29 cellular contexts compared by ENCODE assay signal in genomic region chr12:57780284-57780897, GRCh38. TPM values are rescaled to one million over a fixed set of nuclear protein-coding genes. Genes with fewer than 3 reads are reported as not detected.
DNase-seq lines count a peak whose midpoint lies in the region; ATAC-seq and TF ChIP-seq lines count a peak whose summit lies in the region.
"Had no signal": no experiment of that assay in that cellular context is flagged by ENCODE, and none has a peak within 500 bp of the region (broad histone marks: within the 10 kb centered on the region; RNA-seq: fewer than 3 reads in every experiment).

No MANE protein-coding gene starts in this region.

- peak overlapping the region; percentile 28 for H3K27ac Mint-ChIP-seq in activated T-cell treated with anti-CD3 and anti-CD28 coated beads, Interleukin-2, amount 50 U/mL, for 24 hours
- H3K27ac Mint-ChIP-seq in CD8-positive, alpha-beta memory T cell: peak overlapping the region; percentile 67 to 100 (median 99)
- peak overlapping the region; percentile 98 for H3K27ac Mint-ChIP-seq in activated T-helper 17 cell treated with anti-CD3 and anti-CD28 coated beads, Interleukin-2, amount 50 U/mL, for 72 hours
- H3K27ac Mint-ChIP-seq: activated naive CD4-positive, alpha-beta T cell treated with anti-CD3 and anti-CD28 coated beads for 36 hours; nephron; stimulated activated naive CD8-positive, alpha-beta T cell treated with anti-CD3 and anti-CD28 coated beads, Interleukin-15, amount 100 ng/mL, for 72 hours had no signal

- no peaks in the 10 kb centered on the region for H3K9me3 Mint-ChIP-seq in activated T-cell treated with anti-CD3 and anti-CD28 coated beads, Interleukin-2, amount 50 U/mL, for 24 hours
- H3K9me3 Mint-ChIP-seq in CD8-positive, alpha-beta memory T cell: no peaks in the 10 kb centered on the region
- H3K9me3 Mint-ChIP-seq in activated T-helper 17 cell treated with anti-CD3 and anti-CD28 coated beads, Interleukin-2, amount 50 U/mL, for 72 hours: no peaks in the 10 kb centered on the region
- H3K9me3 Mint-ChIP-seq: activated naive CD4-positive, alpha-beta T cell treated with anti-CD3 and anti-CD28 coated beads for 36 hours; nephron; stimulated activated naive CD8-positive, alpha-beta T cell treated with anti-CD3 and anti-CD28 coated beads, Interleukin-15, amount 100 ng/mL, for 72 hours had no signal

- no peak for ATAC-seq in activated T-helper 17 cell treated with anti-CD3 and anti-CD28 coated beads, Interleukin-2, amount 50 U/mL, for 72 hours (replicated peaks)
- ATAC-seq: mucosa of descending colon; stimulated activated naive CD8-positive, alpha-beta T cell treated with anti-CD3 and anti-CD28 coated beads, Interleukin-15, amount 100 ng/mL, for 72 hours had no signal

- TF ChIP-seq EP300 in sigmoid colon (IDR thresholded peaks at IDR 0.05): no peak

- peaks cover 1% of the 10 kb centered on the region for H3K36me3 ChIP-seq in CD8-positive, alpha-beta memory T cell (ENCODE audit: insufficient read depth, low read length)
- peaks cover under 1% of the 10 kb centered on the region for H3K36me3 ChIP-seq in neutrophil
- H3K36me3 ChIP-seq in osteoblast (ENCODE audit: insufficient read depth, low read length): peaks cover 18% of the 10 kb centered on the region
- H3K36me3 ChIP-seq in sigmoid colon: peaks cover 0 to 16% (median 0%) of the 10 kb centered on the region in 4 donors
- H3K36me3 ChIP-seq: colonic mucosa, uterus had no signal

- intact Hi-C loops in sigmoid colon (cut with DNase I): loop anchor here (10.0 kb wide), 1 partner anchor 54 kb away; no protein-coding TSS in a partner anchor

- WGBS in sigmoid colon, 2 donors: 89 to 91% methylated on average over 4 of the region's 4 CpGs

- TF ChIP-seq CTCF in neutrophil (IDR thresholded peaks at IDR 0.05): no peak
- TF ChIP-seq CTCF in osteoblast (IDR thresholded peaks at IDR 0.05; ENCODE audit: extremely low read depth, low read depth, low read length): no peak
- no peak for TF ChIP-seq CTCF in sigmoid colon (IDR thresholded peaks at IDR 0.05)

- no peak overlapping the region for H3K4me2 ChIP-seq in osteoblast (ENCODE audit: insufficient read depth, low read length)
- H3K4me2 ChIP-seq: smooth muscle cell had no signal

- peaks cover 29% of the 10 kb centered on the region for H3K36me3 Mint-ChIP-seq in activated T-cell treated with anti-CD3 and anti-CD28 coated beads, Interleukin-2, amount 50 U/mL, for 24 hours (ENCODE audit: low read depth)
- peaks cover 7 to 14% (median 8%) of the 10 kb centered on the region in 3 donors for H3K36me3 Mint-ChIP-seq in CD8-positive, alpha-beta memory T cell
- peaks cover 32% of the 10 kb centered on the region for H3K36me3 Mint-ChIP-seq in activated T-helper 17 cell treated with anti-CD3 and anti-CD28 coated beads, Interleukin-2, amount 50 U/mL, for 72 hours (ENCODE audit: low read depth)

- H4K20me1 ChIP-seq in osteoblast (ENCODE audit: insufficient read depth, low read length): no peaks in the 10 kb centered on the region

- H3K79me2 ChIP-seq in osteoblast (ENCODE audit: insufficient read depth, low read length): peaks cover 21% of the 10 kb centered on the region

- no peaks in the 10 kb centered on the region for H3K27me3 Mint-ChIP-seq in activated T-cell treated with anti-CD3 and anti-CD28 coated beads, Interleukin-2, amount 50 U/mL, for 24 hours
- peaks cover 0 to 3% of the 10 kb centered on the region in 2 donors for H3K27me3 Mint-ChIP-seq in CD8-positive, alpha-beta memory T cell
- no peaks in the 10 kb centered on the region for H3K27me3 Mint-ChIP-seq in activated T-helper 17 cell treated with anti-CD3 and anti-CD28 coated beads, Interleukin-2, amount 50 U/mL, for 72 hours
- H3K27me3 Mint-ChIP-seq: stimulated activated naive CD8-positive, alpha-beta T cell treated with anti-CD3 and anti-CD28 coated beads, Interleukin-15, amount 100 ng/mL, for 72 hours had no signal

- no peak overlapping the region for H3K4me3 ChIP-seq in CD8-positive, alpha-beta memory T cell (ENCODE audit: low read length)
- H3K4me3 ChIP-seq in neutrophil (ENCODE audit: low read depth in 1 of 2, low read length in 1 of 2) (no peak overlapping the region), osteoblast (ENCODE audit: insufficient read depth, low read length) (no peak overlapping the region), sigmoid colon (no peak overlapping the region)
- H3K4me3 ChIP-seq: ascending aorta, colonic mucosa, mucosa of descending colon, smooth muscle cell, thoracic aorta, uterus had no signal

- no peak overlapping the region for H3K27ac ChIP-seq in CD8-positive, alpha-beta memory T cell (ENCODE audit: low read depth, low read length)
- peak overlapping the region; percentile 41 for H3K27ac ChIP-seq in neutrophil
- H3K27ac ChIP-seq in osteoblast (ENCODE audit: low read depth, low read length): no peak overlapping the region
- no peak overlapping the region for H3K27ac ChIP-seq in sigmoid colon
- H3K27ac ChIP-seq: ascending aorta, colonic mucosa, parathyroid adenoma, thoracic aorta, uterus had no signal

- POLR2A ChIA-PET in CD8-positive, alpha-beta memory T cell (lab: Charles Lee): interaction anchor here (1.9 kb wide), 1 partner anchor 8 kb away, joined by 6 read pairs; the partner anchor contains the start of genes EEF1AKMT3 and METTL1

- no peak overlapping the region for H2AFZ ChIP-seq in osteoblast (ENCODE audit: low read length)
- H2AFZ ChIP-seq: parathyroid adenoma had no signal

- H3K9me3 ChIP-seq in CD8-positive, alpha-beta memory T cell (ENCODE audit: low read length): no peaks in the 10 kb centered on the region
- H3K9me3 ChIP-seq in neutrophil: no peaks in the 10 kb centered on the region
- H3K9me3 ChIP-seq in osteoblast (ENCODE audit: low read depth, low read length): no peaks in the 10 kb centered on the region
- no peaks in the 10 kb centered on the region for H3K9me3 ChIP-seq in sigmoid colon
- H3K9me3 ChIP-seq: ascending aorta, colonic mucosa, mucosa of descending colon, thoracic aorta, uterus had no signal

- peaks cover 30% of the 10 kb centered on the region for H3K4me1 Mint-ChIP-seq in activated T-cell treated with anti-CD3 and anti-CD28 coated beads, Interleukin-2, amount 50 U/mL, for 24 hours (ENCODE audit: low read depth)
- peaks cover 44 to 51% (median 47%) of the 10 kb centered on the region in 3 donors for H3K4me1 Mint-ChIP-seq in CD8-positive, alpha-beta memory T cell
- peaks cover 37% of the 10 kb centered on the region for H3K4me1 Mint-ChIP-seq in activated T-helper 17 cell treated with anti-CD3 and anti-CD28 coated beads, Interleukin-2, amount 50 U/mL, for 72 hours

- CTCF ChIA-PET in CD8-positive, alpha-beta memory T cell (lab: Charles Lee): interaction anchor here (1.1 to 3.6 kb wide), 9 partner anchors 8 to 125 kb away, joined by 3 to 19 read pairs (median 9); partner anchors contain the start of genes EEF1AKMT3 and METTL1

- no peaks in the 10 kb centered on the region for H3K27me3 ChIP-seq in CD8-positive, alpha-beta memory T cell (ENCODE audit: insufficient read depth, low read length, poor library complexity, severe bottlenecking)
- H3K27me3 ChIP-seq in neutrophil (no peaks in the 10 kb centered on the region), osteoblast (ENCODE audit: insufficient read depth, low read length) (no peaks in the 10 kb centered on the region), sigmoid colon (no peaks in the 10 kb centered on the region)
- H3K27me3 ChIP-seq: ascending aorta, colonic mucosa, uterus had no signal

- no peak for TF ChIP-seq POLR2A in sigmoid colon (IDR thresholded peaks at IDR 0.05)

- no peak for DNase-seq in activated T-cell treated with anti-CD3 and anti-CD28 coated beads, Interleukin-2, amount 50 U/mL, for 24 hours
- DNase-seq in activated T-cell treated with anti-CD3 and anti-CD28 coated beads, Interleukin-2, amount 50 U/mL, for 1 hour: no peak
- no peak for DNase-seq in CD8-positive, alpha-beta memory T cell
- DNase-seq in osteoblast (ENCODE audit: insufficient read length, low spot score, missing footprints): no peak
- DNase-seq in sigmoid colon: no peak
- DNase-seq in C1 segment of cervical spinal cord (lab: John Stamatoyannopoulos, UW): no peak
- DNase-seq: activated CD4-positive, alpha-beta T cell treated with anti-CD3 and anti-CD28 coated beads for 48 hours; activated naive CD4-positive, alpha-beta T cell treated with anti-CD3 and anti-CD28 coated beads for 36 hours; colonic mucosa; effector CD8-positive, alpha-beta T cell; hypothalamus; KG1; mammary epithelial cell; MM.1S; mucosa of descending colon; NCI-H1417; NCI-H2029 treated with DMSO at 0.1 percent for 48 hours; NCI-H2227 treated with DMSO at 0.1 percent for 48 hours; NCI-H526; SHP77 treated with DMSO at 0.1 percent for 48 hours; stimulated activated naive CD8-positive, alpha-beta T cell treated with anti-CD3 and anti-CD28 coated beads, Interleukin-15, amount 100 ng/mL, for 72 hours; uterus had no signal

- H3K4me3 Mint-ChIP-seq in activated T-cell treated with anti-CD3 and anti-CD28 coated beads, Interleukin-2, amount 50 U/mL, for 24 hours: no peak overlapping the region
- H3K4me3 Mint-ChIP-seq in CD8-positive, alpha-beta memory T cell: peak overlapping the region in 4 of 7 donors; percentile 99 to 100 (median 99)
- peak overlapping the region; percentile 5 for H3K4me3 Mint-ChIP-seq in activated T-helper 17 cell treated with anti-CD3 and anti-CD28 coated beads, Interleukin-2, amount 50 U/mL, for 72 hours
- H3K4me3 Mint-ChIP-seq: activated naive CD4-positive, alpha-beta T cell treated with anti-CD3 and anti-CD28 coated beads for 36 hours; stimulated activated naive CD8-positive, alpha-beta T cell treated with anti-CD3 and anti-CD28 coated beads, Interleukin-15, amount 100 ng/mL, for 72 hours had no signal

- H3K4me1 ChIP-seq in CD8-positive, alpha-beta memory T cell (ENCODE audit: insufficient read depth, low read length): peaks cover 40% of the 10 kb centered on the region
- peaks cover 26 to 30% of the 10 kb centered on the region in 2 experiments for H3K4me1 ChIP-seq in neutrophil (ENCODE audit: control insufficient read depth in 1 of 2, insufficient read depth in 1 of 2, low read depth in 1 of 2, low read length in 1 of 2)
- H3K4me1 ChIP-seq in osteoblast (ENCODE audit: insufficient read depth, low read length): peaks cover 11% of the 10 kb centered on the region
- H3K4me1 ChIP-seq in sigmoid colon: peaks cover 0 to 19% (median 14%) of the 10 kb centered on the region in 4 donors
- H3K4me1 ChIP-seq: colonic mucosa, uterus had no signal

RNA-seq across cellular contexts. Expression of gene TSFM, which starts 2.2 kb away (rescaled TPM):
- 10 to 100 TPM; 64.0 to 69.0 TPM for total RNA-seq in CD8-positive, alpha-beta memory T cell
- polyA plus RNA-seq in CD8-positive, alpha-beta memory T cell: 32.6 TPM
- total RNA-seq in activated T-helper 17 cell treated with anti-CD3 and anti-CD28 coated beads, Interleukin-2, amount 50 U/mL, for 72 hours: 10 to 100 TPM; 30.7 to 63.8 TPM
- total RNA-seq in osteoblast (18.1 and 18.3 TPM in 2 replicates), sigmoid colon (10 to 100 TPM in 3 of 4 donors, 1 to 10 TPM in 1; 8.0 to 29.6 (median 25.3) TPM)
- 10 to 100 TPM; 36.0 to 49.3 (median 47.9) TPM for polyA plus RNA-seq in sigmoid colon

RNA-seq across cellular contexts. Expression of gene EEF1AKMT3, which starts 8.0 kb away (rescaled TPM):
- 1 to 10 TPM; 3.5 to 3.9 TPM for total RNA-seq in CD8-positive, alpha-beta memory T cell
- 3.3 TPM for polyA plus RNA-seq in CD8-positive, alpha-beta memory T cell
- total RNA-seq in activated T-helper 17 cell treated with anti-CD3 and anti-CD28 coated beads, Interleukin-2, amount 50 U/mL, for 72 hours: 10 to 100 TPM in 1 of 2 donors, 1 to 10 TPM in 1; 5.4 to 11.5 TPM
- total RNA-seq in osteoblast: 8.3 and 8.8 TPM in 2 replicates
- 10 to 100 TPM in 2 of 4 donors, 1 to 10 TPM in 2; 9.0 to 11.9 (median 10.6) TPM for total RNA-seq in sigmoid colon
- 1 to 10 TPM; 1.6 to 8.4 (median 2.5) TPM for polyA plus RNA-seq in sigmoid colon

RNA-seq across cellular contexts. Expression of gene METTL1, which starts 8.5 kb away (rescaled TPM):
- total RNA-seq in CD8-positive, alpha-beta memory T cell: 10 to 100 TPM; 69.8 to 74.2 TPM
- 18.6 TPM for polyA plus RNA-seq in CD8-positive, alpha-beta memory T cell
- 10 to 100 TPM; 19.0 to 39.5 TPM for total RNA-seq in activated T-helper 17 cell treated with anti-CD3 and anti-CD28 coated beads, Interleukin-2, amount 50 U/mL, for 72 hours
- total RNA-seq in osteoblast (2.9 TPM in 2 replicates), sigmoid colon (10 to 100 TPM in 1 of 4 donors, 1 to 10 TPM in 3; 3.8 to 12.2 (median 7.4) TPM)
- 10 to 100 TPM in 2 of 3 donors, 1 to 10 TPM in 1; 7.6 to 16.7 (median 10.2) TPM for polyA plus RNA-seq in sigmoid colon

RNA-seq across cellular contexts. Expression of gene CYP27B1, which starts 13.5 kb away (rescaled TPM):
- total RNA-seq in CD8-positive, alpha-beta memory T cell: 1 to 10 TPM; 7.2 to 7.4 TPM
- 0.52 TPM for polyA plus RNA-seq in CD8-positive, alpha-beta memory T cell
- 10 to 100 TPM; 14.4 to 14.7 TPM for total RNA-seq in activated T-helper 17 cell treated with anti-CD3 and anti-CD28 coated beads, Interleukin-2, amount 50 U/mL, for 72 hours
- 0.29 and 0.36 TPM in 2 replicates for total RNA-seq in osteoblast
- under 1 TPM in 1 of 4 donors, not detected in 3; 0.28 TPM for total RNA-seq in sigmoid colon
- 1 to 10 TPM in 2 of 3 donors, not detected in 1; 1.2 to 2.0 TPM for polyA plus RNA-seq in sigmoid colon
- total RNA-seq: ascending aorta had no signal

RNA-seq across cellular contexts. Expression of gene MARCHF9, which starts 25.5 kb away (rescaled TPM):
- 10 to 100 TPM; 26.3 to 27.2 TPM for total RNA-seq in CD8-positive, alpha-beta memory T cell
- 5.7 TPM for polyA plus RNA-seq in CD8-positive, alpha-beta memory T cell
- total RNA-seq in activated T-helper 17 cell treated with anti-CD3 and anti-CD28 coated beads, Interleukin-2, amount 50 U/mL, for 72 hours: 10 to 100 TPM; 22.5 to 26.9 TPM
- total RNA-seq in osteoblast (0.59 and 0.72 TPM in 2 replicates), sigmoid colon (10 to 100 TPM in 2 of 4 donors, 1 to 10 TPM in 2; 6.1 to 12.5 (median 9.4) TPM)
- 10 to 100 TPM in 1 of 3 donors, 1 to 10 TPM in 2; 5.5 to 14.9 (median 7.8) TPM for polyA plus RNA-seq in sigmoid colon

Comparison
In these comparisons a context has a peak if more than half of its experiments do, and no peak if none do; other contexts are left out.
1. H3K27ac Mint-ChIP-seq: peak in every context shown above with its lines; median percentile 99 in CD8-positive, alpha-beta memory T cell; 98 in activated T-helper 17 cell treated with anti-CD3 and anti-CD28 coated beads, Interleukin-2, amount 50 U/mL, for 72 hours; 28 in activated T-cell treated with anti-CD3 and anti-CD28 coated beads, Interleukin-2, amount 50 U/mL, for 24 hours.